In genomic region chr15:68418611-68419161, GRCh38 we compare ENCODE assay signal across 11 cellular contexts. TPM values are rescaled to one million over a fixed set of nuclear protein-coding genes. Genes with fewer than 3 reads are reported as not detected.
DNase-seq lines count a peak whose midpoint lies in the region; ATAC-seq, FAIRE-seq and TF ChIP-seq lines count a peak whose summit lies in the region.
"Had no signal": no experiment of that assay in that cellular context is flagged by ENCODE, and none has a peak within 500 bp of the region (broad histone marks: within the 10 kb centered on the region; RNA-seq: fewer than 3 reads in every experiment).

No MANE protein-coding gene starts in this region.

- TF ChIP-seq CTCF in esophagus muscularis mucosa (IDR thresholded peaks at IDR 0.05): no peak
- TF ChIP-seq CTCF in omental fat pad (IDR thresholded peaks at IDR 0.05): no peak

- H3K9me3 ChIP-seq in esophagus muscularis mucosa: no peaks in the 10 kb centered on the region

- H3K4me1 ChIP-seq in esophagus muscularis mucosa: peaks cover 3 to 34% (median 21%) of the 10 kb centered on the region in 4 donors

- intact Hi-C loops in esophagus muscularis mucosa (cut with DNase I): no loop called here

- peak; percentile 44 for DNase-seq in Daoy (ENCODE audit: low read depth)
- DNase-seq in NCI-H2081 (lab: John Stamatoyannopoulos, UW): peak; percentile 40 to 72
- peak; percentile 91 for DNase-seq in esophagus muscularis mucosa (ENCODE audit: extremely low spot score)
- DNase-seq in omental fat pad (ENCODE audit: low spot score): no peak
- no peak for DNase-seq in activated CD4-positive, alpha-beta T cell treated with anti-CD3 and anti-CD28 coated beads for 1 hour
- DNase-seq in NCI-H128 (lab: John Stamatoyannopoulos, UW; ENCODE audit: unreplicated experiment): no peak
- DNase-seq in frontal cortex (ENCODE audit: low spot score in 2 of 2): no peak
- DNase-seq: activated CD4-positive, CD25-positive, alpha-beta regulatory T cell treated with anti-CD3 and anti-CD28 coated beads, Interleukin-2, amount 50 U/mL, for 72 hours had no signal

- FAIRE-seq in frontal cortex (lab: Jason Lieb, UNC): no peak
- FAIRE-seq: bronchial epithelial cell, G401.6 had no signal

- 25% methylated on average over 6 of the region's 6 CpGs for WGBS in esophagus muscularis mucosa

- no peak overlapping the region for H3K4me3 ChIP-seq in esophagus muscularis mucosa

- TF ChIP-seq POLR2A in esophagus muscularis mucosa (IDR thresholded peaks at IDR 0.05; ENCODE audit: low read depth): no peak

- no peaks in the 10 kb centered on the region for H3K27me3 ChIP-seq in esophagus muscularis mucosa

- peak; percentile 58 for ATAC-seq in omental fat pad (ENCODE audit: low FRiP score)
- no peak for ATAC-seq in GM18867 (IDR thresholded peaks at IDR 0.05; ENCODE audit: unreplicated experiment)

- H3K36me3 ChIP-seq in esophagus muscularis mucosa: no peaks in the 10 kb centered on the region

- peak overlapping the region; percentile 16 to 53 (median 29) for H3K27ac ChIP-seq in esophagus muscularis mucosa (replicated peaks in 1 of 4)

- TF ChIP-seq EP300 in esophagus muscularis mucosa (IDR thresholded peaks at IDR 0.05): no peak

RNA-seq across cellular contexts. Expression of gene ITGA11, which starts 13.3 kb away (rescaled TPM):
- 6.4 and 11.4 TPM in 2 replicates for total RNA-seq in Daoy (2014; rRNA removed; shearing (Covaris generic))
- 10 to 100 TPM in 2 of 4 donors, 1 to 10 TPM in 2; 3.3 to 15.8 (median 8.6) TPM for total RNA-seq in esophagus muscularis mucosa
- 10 to 100 TPM in 1 of 4 donors, 1 to 10 TPM in 2, under 1 TPM in 1; 0.48 to 10.6 (median 2.6) TPM for total RNA-seq in omental fat pad
- total RNA-seq in frontal cortex: 2.0 TPM

Comparison
In these comparisons a context has a peak if more than half of its experiments do, and no peak if none do; other contexts are left out.
1. DNase-seq: peak in Daoy (single experiment), NCI-H2081 (2 of 2) and esophagus muscularis mucosa (single experiment); none in omental fat pad (single experiment), activated CD4-positive, alpha-beta T cell treated with anti-CD3 and anti-CD28 coated beads for 1 hour (single experiment), NCI-H128 (single experiment) and frontal cortex (0 of 2).